8 cellular contexts compared by ENCODE assay signal in genomic region chr6:5996701-5997419, GRCh38. TPM values are rescaled to one million over a fixed set of nuclear protein-coding genes. Genes with fewer than 3 reads are reported as not detected.
DNase-seq lines count a peak whose midpoint lies in the region; ATAC-seq and TF ChIP-seq lines count a peak whose summit lies in the region.

No MANE protein-coding gene starts in this region.

- peaks cover 0 to 12% of the 10 kb centered on the region in 2 experiments; a peak in 1 of 4 replicates for H3K4me1 ChIP-seq in SK-N-SH (ENCODE audit: control insufficient read depth in 1 of 2, insufficient read depth in 2 of 2, low read depth in 1 of 2, low read length in 1 of 2)
- H3K4me1 ChIP-seq in esophagus muscularis mucosa = peaks cover 36 to 56% (median 51%) of the 10 kb centered on the region in 4 donors

- ATAC-seq in GM18858 (IDR thresholded peaks at IDR 0.05; ENCODE audit: unreplicated experiment) = no peak
- ATAC-seq in HG03520 (IDR thresholded peaks at IDR 0.05; ENCODE audit: unreplicated experiment) = no peak

- H3K4me1 Mint-ChIP-seq in neural crest cell = peaks cover 48% of the 10 kb centered on the region

- H3K79me2 ChIP-seq in SK-N-SH (ENCODE audit: insufficient read depth) = no peaks in the 10 kb centered on the region

- H3K9ac ChIP-seq in SK-N-SH = peak overlapping the region; percentile 54; the same call in 1 of the 2 replicates

- 9% methylated on average over 39 of the region's 48 CpGs for WGBS in SK-N-SH (ENCODE audit: low lambda C conversion rate)
- 4% methylated on average over 38 of the region's 48 CpGs for WGBS in esophagus muscularis mucosa

- TF ChIP-seq EP300 in SK-N-SH (IDR thresholded peaks at IDR 0.05; ENCODE audit: borderline replicate concordance in 1 of 2, low read depth in 1 of 2, low read length in 1 of 2) (no peak), esophagus muscularis mucosa (IDR thresholded peaks at IDR 0.05) (no peak)

- H3K36me3 Mint-ChIP-seq in neural crest cell (ENCODE audit: low read depth) = peaks cover 18% of the 10 kb centered on the region

- intact Hi-C loops in esophagus muscularis mucosa (cut with DNase I) (no loop called here), head of caudate nucleus (cut with DNase I) (no loop called here)

- DNase-seq in AG04450 (ENCODE audit: low read depth, low spot score) = no peak
- peak; percentile 29 for DNase-seq in GM20000 (ENCODE audit: low spot score)
- DNase-seq in SK-N-SH = peak; percentile 77
- no peak for DNase-seq in esophagus muscularis mucosa (ENCODE audit: extremely low spot score)
- DNase-seq in neural crest cell (ENCODE audit: low read depth, low spot score) = peak; percentile 42
- DNase-seq in head of caudate nucleus = no peak

- no peak for TF ChIP-seq POLR2A in esophagus muscularis mucosa (IDR thresholded peaks at IDR 0.05; ENCODE audit: low read depth)

- peak overlapping the region; percentile 79 for H3K4me2 ChIP-seq in SK-N-SH

- H3K36me3 ChIP-seq in SK-N-SH (replicated peaks in 1 of 2; ENCODE audit: control insufficient read depth in 1 of 2, insufficient read depth in 2 of 2, low read length in 1 of 2) (no peaks in the 10 kb centered on the region), esophagus muscularis mucosa (no peaks in the 10 kb centered on the region)

- H3K27ac Mint-ChIP-seq in neural crest cell (ENCODE audit: unreplicated experiment) = no peak overlapping the region

- H3K9me3 Mint-ChIP-seq in neural crest cell = no peaks in the 10 kb centered on the region

- H3K9me2 ChIP-seq in SK-N-SH = no peaks in the 10 kb centered on the region

- no peaks in the 10 kb centered on the region for H4K20me1 ChIP-seq in SK-N-SH (ENCODE audit: insufficient read depth)

- H3F3A ChIP-seq in SK-N-SH (replicated peaks; ENCODE audit: insufficient read depth) = no peaks in the 10 kb centered on the region

- TF ChIP-seq CTCF in AG04450 (IDR thresholded peaks at IDR 0.05; ENCODE audit: low read depth, low read length) (no peak), GM20000 (IDR thresholded peaks at IDR 0.05; ENCODE audit: extremely low read depth, missing control alignments) (no peak), SK-N-SH (IDR thresholded peaks at IDR 0.05) (no peak), esophagus muscularis mucosa (IDR thresholded peaks at IDR 0.05) (no peak), neural crest cell (conservative IDR thresholded peaks at IDR 0.05) (no peak)

- no peak for TF ChIP-seq RAD21 in SK-N-SH (IDR thresholded peaks at IDR 0.05; ENCODE audit: low read length)

- H3K27ac ChIP-seq in AG04450 (ENCODE audit: low read depth, low read length) (no peak overlapping the region), SK-N-SH (ENCODE audit: low read depth in 2 of 2, low read length in 1 of 2) (peak overlapping the region; percentile 43 to 77; a peak in 3 of 4 replicates), esophagus muscularis mucosa (replicated peaks in 1 of 4) (peak overlapping the region; percentile 56 to 77 (median 69))

- H2AFZ ChIP-seq in SK-N-SH (ENCODE audit: low read depth) = peak overlapping the region; percentile 97

- H3K4me3 ChIP-seq in AG04450 (ENCODE audit: low read depth, low read length) (peak overlapping the region; percentile 76), SK-N-SH (ENCODE audit: low read depth in 2 of 2, low read length in 1 of 2) (peak overlapping the region; percentile 65 to 76), esophagus muscularis mucosa (peak overlapping the region; percentile 52 to 70 (median 58))

- CTCF ChIA-PET in AG04450 (lab: Charles Lee) (interaction anchor here (2.2 kb wide), 1 partner anchor 526 kb away, joined by 8 read pairs; no protein-coding TSS in a partner anchor), SK-N-SH (lab: Yijun Ruan, JAX) (no interaction called here)

- peaks cover 32% of the 10 kb centered on the region for H3K9me3 ChIP-seq in AG04450 (ENCODE audit: control insufficient read depth, insufficient read depth, low read length)
- no peaks in the 10 kb centered on the region for H3K9me3 ChIP-seq in SK-N-SH
- H3K9me3 ChIP-seq in esophagus muscularis mucosa = peaks cover 0 to 4% (median 0%) of the 10 kb centered on the region in 4 donors

- H3K4me3 Mint-ChIP-seq in neural crest cell = peak overlapping the region; percentile 95

- H3K27me3 ChIP-seq in AG04450 (ENCODE audit: control insufficient read depth, insufficient read depth, low read length) = peaks cover 75% of the 10 kb centered on the region
- H3K27me3 ChIP-seq in SK-N-SH (ENCODE audit: insufficient read depth) = peaks cover 54% of the 10 kb centered on the region
- peaks cover 0 to 98% (median 78%) of the 10 kb centered on the region in 4 donors for H3K27me3 ChIP-seq in esophagus muscularis mucosa

- POLR2A ChIA-PET in AG04450 (lab: Yijun Ruan, JAX) = no interaction called here
- POLR2A ChIA-PET in SK-N-SH (lab: Yijun Ruan, JAX) = interaction anchor here (0.9 kb wide), 1 partner anchor 10 kb away, joined by 3 read pairs; no protein-coding TSS in a partner anchor

- H3K27me3 Mint-ChIP-seq in neural crest cell (ENCODE audit: low read depth) = peaks cover 100% of the 10 kb centered on the region

TF ChIP-seq in SK-N-SH, 30 proteins besides CTCF, POLR2A, EP300 and RAD21:
- TF ChIP-seq USF2 (IDR thresholded peaks at IDR 0.05; ENCODE audit: borderline replicate concordance, low read depth, low read length) (no peak), TEAD4 (IDR thresholded peaks at IDR 0.05; ENCODE audit: borderline replicate concordance, insufficient read depth) (no peak), GATA2 (CRISPR knock-in tag; IDR thresholded peaks at IDR 0.05) (no peak), TAF1 (IDR thresholded peaks at IDR 0.05; ENCODE audit: borderline replicate concordance, low read depth, low read length) (no peak), NRF1 (IDR thresholded peaks at IDR 0.05; ENCODE audit: low read depth, low read length) (peak; percentile 48), FOSL2 (IDR thresholded peaks at IDR 0.05; ENCODE audit: borderline replicate concordance, low read depth) (no peak), ZBTB33 (IDR thresholded peaks at IDR 0.05; ENCODE audit: borderline replicate concordance, low read depth) (no peak), MEF2A (IDR thresholded peaks at IDR 0.05; ENCODE audit: borderline replicate concordance, low read depth) (no peak), PBX3 (IDR thresholded peaks at IDR 0.05) (no peak)

RNA-seq across cellular contexts. Expression of gene NRN1, which starts 9.9 kb away (rescaled TPM):
- polyA plus RNA-seq in AG04450 (2011; rRNA removed) = not detected in 2 replicates
- not detected in 2 replicates for polyA minus RNA-seq in AG04450 (2011; rRNA and poly(A)+ RNA removed)
- 8.5 and 8.9 TPM in 2 replicates for polyA plus RNA-seq in SK-N-SH (2012; rRNA removed)
- polyA plus RNA-seq in SK-N-SH (2012; cell fraction: cytosol; rRNA removed) = 10.5 and 10.9 TPM in 2 replicates
- 9.7 and 10.7 TPM in 2 replicates for polyA plus RNA-seq in SK-N-SH (2012; cell fraction: nucleus; rRNA removed)
- total RNA-seq in esophagus muscularis mucosa = 10 to 100 TPM; 12.9 to 24.2 (median 19.7) TPM
- total RNA-seq in neural crest cell = 1.3 and 1.5 TPM in 2 replicates

Comparison
In these comparisons a context has a peak if more than half of its experiments do, and no peak if none do; other contexts are left out.
1. DNase-seq: peak in GM20000 (single experiment), SK-N-SH (single experiment) and neural crest cell (single experiment); none in AG04450 (single experiment), esophagus muscularis mucosa (single experiment) and head of caudate nucleus (0 of 42).
2. Peak in every context shown above with its lines, with median percentiles within 50 percentile points of each other: H3K4me3 ChIP-seq.